1 cellular context compared by ENCODE assay signal in the genomic region with DNA sequence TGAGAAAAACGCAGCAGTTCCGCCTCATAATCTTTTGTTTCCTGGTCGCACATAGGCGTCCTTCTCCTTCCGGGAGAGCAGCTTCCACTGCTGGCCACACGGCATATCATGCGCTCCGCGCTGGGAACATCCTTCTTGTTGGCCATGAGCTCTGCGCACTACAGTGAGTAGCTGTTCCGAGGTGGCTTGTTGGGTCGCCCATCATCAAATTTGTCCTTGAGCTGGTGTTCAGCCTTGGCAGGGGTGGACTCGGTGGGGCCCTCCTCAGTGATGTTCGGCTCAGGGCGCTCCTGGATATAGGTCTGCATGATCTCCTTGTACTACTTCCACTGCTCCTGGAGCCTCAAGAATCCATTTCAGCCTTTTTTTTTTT.
TF ChIP-seq lines count a peak whose summit lies in the region.

No MANE protein-coding gene starts in this region.

TF ChIP-seq in A549, 52 proteins besides CTCF, POLR2A, EP300 and RAD21 (continued from another document):
- TF ChIP-seq, protein P1, sequence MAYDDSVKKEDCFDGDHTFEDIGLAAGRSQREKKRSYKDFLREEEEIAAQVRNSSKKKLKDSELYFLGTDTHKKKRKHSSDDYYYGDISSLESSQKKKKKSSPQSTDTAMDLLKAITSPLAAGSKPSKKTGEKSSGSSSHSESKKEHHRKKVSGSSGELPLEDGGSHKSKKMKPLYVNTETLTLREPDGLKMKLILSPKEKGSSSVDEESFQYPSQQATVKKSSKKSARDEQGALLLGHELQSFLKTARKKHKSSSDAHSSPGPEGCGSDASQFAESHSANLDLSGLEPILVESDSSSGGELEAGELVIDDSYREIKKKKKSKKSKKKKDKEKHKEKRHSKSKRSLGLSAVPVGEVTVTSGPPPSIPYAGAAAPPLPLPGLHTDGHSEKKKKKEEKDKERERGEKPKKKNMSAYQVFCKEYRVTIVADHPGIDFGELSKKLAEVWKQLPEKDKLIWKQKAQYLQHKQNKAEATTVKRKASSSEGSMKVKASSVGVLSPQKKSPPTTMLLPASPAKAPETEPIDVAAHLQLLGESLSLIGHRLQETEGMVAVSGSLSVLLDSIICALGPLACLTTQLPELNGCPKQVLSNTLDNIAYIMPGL (CRISPR knock-in tag; IDR thresholded peaks at IDR 0.05; ENCODE audit: borderline replicate concordance) = no peak
- no peak for TF ChIP-seq MAZ (IDR thresholded peaks at IDR 0.05; ENCODE audit: borderline replicate concordance, low read depth, low read length)
- no peak for TF ChIP-seq KDM5A (IDR thresholded peaks at IDR 0.05)
- TF ChIP-seq CBX8 (IDR thresholded peaks at IDR 0.05) = no peak
- TF ChIP-seq NFE2L2 (conservative IDR thresholded peaks at IDR 0.05; ENCODE audit: low read length) = no peak
- TF ChIP-seq EHMT2 (IDR thresholded peaks at IDR 0.05; ENCODE audit: low read depth) = no peak
- TF ChIP-seq, protein P2, sequence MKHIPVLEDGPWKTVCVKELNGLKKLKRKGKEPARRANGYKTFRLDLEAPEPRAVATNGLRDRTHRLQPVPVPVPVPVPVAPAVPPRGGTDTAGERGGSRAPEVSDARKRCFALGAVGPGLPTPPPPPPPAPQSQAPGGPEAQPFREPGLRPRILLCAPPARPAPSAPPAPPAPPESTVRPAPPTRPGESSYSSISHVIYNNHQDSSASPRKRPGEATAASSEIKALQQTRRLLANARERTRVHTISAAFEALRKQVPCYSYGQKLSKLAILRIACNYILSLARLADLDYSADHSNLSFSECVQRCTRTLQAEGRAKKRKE (CRISPR knock-in tag; IDR thresholded peaks at IDR 0.05; ENCODE audit: low read depth) = no peak
- no peak for TF ChIP-seq ZNF302 (CRISPR knock-in tag; IDR thresholded peaks at IDR 0.05)
- TF ChIP-seq FOSL2 (IDR thresholded peaks at IDR 0.05) = no peak
- TF ChIP-seq FOSL2 (CRISPR knock-in tag; IDR thresholded peaks at IDR 0.05) = no peak
